ENCODE assay signal across 1 cellular context in genomic region chr1:206709322-206709721, GRCh38.
TF ChIP-seq lines count a peak whose summit lies in the region.

No MANE protein-coding gene starts in this region.

TF ChIP-seq in HepG2, 621 proteins besides CTCF, POLR2A, EP300 and RAD21:
- TF ChIP-seq TBX2 (CRISPR knock-in tag; IDR thresholded peaks at IDR 0.05; ENCODE audit: borderline replicate concordance) = no peak
- no peak for TF ChIP-seq ZNF605 (CRISPR knock-in tag; IDR thresholded peaks at IDR 0.05)
- TF ChIP-seq TAF15 (IDR thresholded peaks at IDR 0.05; ENCODE audit: low read depth, low read length, poor library complexity, severe bottlenecking) = no peak
- TF ChIP-seq SOX6 (IDR thresholded peaks at IDR 0.05) = no peak
- TF ChIP-seq SOX6 (CRISPR knock-in tag; IDR thresholded peaks at IDR 0.05) = no peak
- no peak for TF ChIP-seq HOXD1 (CRISPR knock-in tag; IDR thresholded peaks at IDR 0.05)
- TF ChIP-seq TGIF2 (CRISPR knock-in tag; IDR thresholded peaks at IDR 0.05) = no peak
- no peak for TF ChIP-seq ZNF333 (CRISPR knock-in tag; IDR thresholded peaks at IDR 0.05; ENCODE audit: borderline replicate concordance)
- no peak for TF ChIP-seq GLMP (CRISPR knock-in tag; IDR thresholded peaks at IDR 0.05; ENCODE audit: borderline replicate concordance)
- no peak for TF ChIP-seq ONECUT2 (CRISPR knock-in tag; IDR thresholded peaks at IDR 0.05)
- no peak for TF ChIP-seq MAFG (CRISPR knock-in tag; IDR thresholded peaks at IDR 0.05)
- TF ChIP-seq MTF1 (CRISPR knock-in tag; IDR thresholded peaks at IDR 0.05) = no peak
TF ChIP-seq in HepG2: peak in this region for 0.
